ENCODE assay signal across 9 cellular contexts in the genomic region with DNA sequence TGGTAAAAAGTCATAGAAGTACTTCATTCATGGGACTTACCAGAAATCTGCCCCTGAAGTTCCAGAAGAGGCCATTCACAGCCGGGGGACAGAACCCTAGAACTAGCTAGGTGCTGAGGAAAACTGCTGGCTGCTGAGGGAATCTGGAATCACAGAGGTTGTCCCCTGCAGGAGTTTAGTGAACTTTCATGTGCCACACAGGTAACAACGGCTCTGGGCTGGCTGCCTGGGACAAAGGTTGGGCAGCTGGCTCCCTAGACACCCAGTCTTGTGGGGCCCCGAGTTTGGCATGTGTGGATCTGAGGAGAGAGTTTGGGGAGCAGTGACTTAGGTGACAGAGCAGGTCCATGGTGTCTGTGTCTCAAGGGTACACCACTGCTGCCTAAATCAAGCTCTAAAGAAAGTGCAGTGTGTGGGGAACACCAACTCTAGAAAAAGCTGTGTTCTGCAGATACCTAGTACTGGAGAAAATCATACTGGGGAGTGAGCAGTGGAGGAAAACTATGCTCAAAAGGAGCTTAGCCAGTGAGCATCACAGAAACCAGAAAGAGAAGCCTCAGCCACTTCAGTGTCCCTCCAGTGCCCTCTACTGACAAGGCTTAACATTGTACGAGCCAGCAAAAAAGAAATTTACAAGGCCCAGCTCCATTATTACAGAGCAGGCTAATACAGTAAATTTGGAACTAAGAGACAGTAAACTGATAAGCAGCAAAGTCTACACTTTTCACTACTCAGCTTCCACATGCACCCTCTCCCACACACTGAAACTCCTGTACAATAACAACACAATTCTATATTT. TPM values are rescaled to one million over a fixed set of nuclear protein-coding genes. Genes with fewer than 3 reads are reported as not detected.
DNase-seq lines count a peak whose midpoint lies in the region; ATAC-seq, FAIRE-seq and TF ChIP-seq lines count a peak whose summit lies in the region.
"Had no signal": no experiment of that assay in that cellular context is flagged by ENCODE, and none has a peak within 500 bp of the region (broad histone marks: within the 10 kb centered on the region; RNA-seq: fewer than 3 reads in every experiment).

No MANE protein-coding gene starts in this region.

- H3K9me3 ChIP-seq in HepG2 (ENCODE audit: low read length), result peaks cover 5% of the 10 kb centered on the region; the same call in 1 of the 2 replicates

- intact Hi-C loops in HepG2 (cut with micrococcal nuclease; ENCODE audit: unreplicated experiment), result loop anchor here (1.0 to 5.0 kb wide), 4 partner anchors 207 to 540 kb away; a partner anchor contains a TSS

- no peak for TF ChIP-seq POLR2A in HepG2 (IDR thresholded peaks at IDR 0.05; ENCODE audit: insufficient read depth in 1 of 2, low read depth in 2 of 2, low read length in 2 of 2)
- TF ChIP-seq POLR2A in GM18505 (IDR thresholded peaks at IDR 0.05; ENCODE audit: borderline replicate concordance, extremely low read depth, insufficient read depth, insufficient read length), result no peak

- WGBS in HepG2 (ENCODE audit: low lambda C conversion rate), result 0% methylated on average over 4 of the region's 4 CpGs

- peak; percentile 53; the same call in 1 of the 2 replicates for TF ChIP-seq RAD21 in HepG2 (CRISPR knock-in tag; IDR thresholded peaks at IDR 0.05)

- no peak overlapping the region for H3K4me2 ChIP-seq in HepG2 (ENCODE audit: low read depth, low read length)

- in situ Hi-C loops in HepG2 (cut with HindIII; ENCODE audit: extremely low pct_ligation_motif_present, low pct_unique_long_range_greater_than_20kb), result loop anchor here (5.0 kb wide), 1 partner anchor 377 kb away; no protein-coding TSS in a partner anchor

- H2AFZ ChIP-seq in HepG2 (ENCODE audit: low read length), result no peak overlapping the region

- TF ChIP-seq CTCF in HFF-Myc (IDR thresholded peaks at IDR 0.05; ENCODE audit: low read depth, low read length, missing control alignments) (peak; percentile 47), VCaP (conservative IDR thresholded peaks at IDR 0.05) (peak; percentile 76), HepG2 (CRISPR knock-in tag; IDR thresholded peaks at IDR 0.05) (peak; percentile 89)

- BruUV-seq in HepG2 (replicated peaks; lab: Mats Ljungman, UMichigan), result no TSS peak

- H3K79me2 ChIP-seq in HepG2 (ENCODE audit: insufficient read depth, low read length), result no peaks in the 10 kb centered on the region

- H3K36me3 ChIP-seq in HepG2 (replicated peaks in 1 of 2; ENCODE audit: control insufficient read depth in 1 of 2, insufficient read depth in 2 of 2, low read length in 2 of 2), result no peaks in the 10 kb centered on the region

- DNase-seq in ELF-1 (ENCODE audit: low read depth, low spot score) (peak; percentile 50), HFF-Myc (ENCODE audit: extremely low read depth, low read depth) (no peak), HepG2 (ENCODE audit: low spot score) (peak; percentile 41), globus pallidus (ENCODE audit: low spot score) (no peak)
- DNase-seq: activated CD8-positive, alpha-beta memory T cell treated with anti-CD3 and anti-CD28 coated beads for 24 hours; stimulated activated CD4-positive, alpha-beta T cell treated with anti-CD3 and anti-CD28 coated beads, Interleukin-12 subunit alpha, Interleukin-12 subunit beta, amount 100 ng/mL, for 4 hours had no signal

- peak overlapping the region; percentile 90 for H3K27ac ChIP-seq in VCaP
- H3K27ac ChIP-seq in HepG2 (ENCODE audit: extremely low read length, insufficient read depth, low read length), result no peak overlapping the region

- TF ChIP-seq EP300 in HepG2 (IDR thresholded peaks at IDR 0.05; ENCODE audit: low read depth in 2 of 2, low read length in 2 of 2) (no peak), HepG2 (CRISPR knock-in tag; IDR thresholded peaks at IDR 0.05; ENCODE audit: borderline replicate concordance) (no peak)

- no peaks in the 10 kb centered on the region for H4K20me1 ChIP-seq in HepG2 (ENCODE audit: insufficient read depth, low read length)

- ATAC-seq in HepG2 (peak; percentile 95), GM21360 (IDR thresholded peaks at IDR 0.05; ENCODE audit: unreplicated experiment) (no peak), GM18505 (IDR thresholded peaks at IDR 0.05; ENCODE audit: unreplicated experiment) (no peak)

- peak; percentile 51 for FAIRE-seq in HepG2 (lab: Jason Lieb, UNC)

- H3K27me3 ChIP-seq in HepG2 (ENCODE audit: control insufficient read depth in 1 of 2, insufficient read depth in 2 of 2, low read length in 2 of 2), result no peaks in the 10 kb centered on the region

- H3K4me3 ChIP-seq in HFF-Myc (replicated peaks; ENCODE audit: low read depth, low read length) (no peak overlapping the region), HepG2 (replicated peaks in 1 of 3; ENCODE audit: insufficient read depth in 1 of 3, low read depth in 2 of 3, low read length in 3 of 3) (no peak overlapping the region)

- no peaks in the 10 kb centered on the region for H3K4me1 ChIP-seq in HepG2 (ENCODE audit: insufficient read depth, low read length)

- H3K9ac ChIP-seq in HepG2 (ENCODE audit: insufficient read depth, low read depth, low read length), result no peak overlapping the region

- POLR2A ChIA-PET in HepG2 (lab: Yijun Ruan, JAX), result no interaction called here

- CTCF ChIA-PET in HepG2 (lab: Yijun Ruan, JAX; ENCODE audit: low intra/inter-chr PET ratio, low total read pairs), result interaction anchor here (1.3 to 1.8 kb wide), 2 partner anchors 377 to 540 kb away, joined by 4 to 14 read pairs; a partner anchor contains a TSS

TF ChIP-seq in HepG2, 621 proteins besides CTCF, POLR2A, EP300 and RAD21 (continues in another document):
- TF ChIP-seq, protein P1, sequence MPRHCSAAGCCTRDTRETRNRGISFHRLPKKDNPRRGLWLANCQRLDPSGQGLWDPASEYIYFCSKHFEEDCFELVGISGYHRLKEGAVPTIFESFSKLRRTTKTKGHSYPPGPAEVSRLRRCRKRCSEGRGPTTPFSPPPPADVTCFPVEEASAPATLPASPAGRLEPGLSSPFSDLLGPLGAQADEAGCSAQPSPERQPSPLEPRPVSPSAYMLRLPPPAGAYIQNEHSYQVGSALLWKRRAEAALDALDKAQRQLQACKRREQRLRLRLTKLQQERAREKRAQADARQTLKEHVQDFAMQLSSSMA (CRISPR knock-in tag; IDR thresholded peaks at IDR 0.05), result no peak
- TF ChIP-seq, protein P2, sequence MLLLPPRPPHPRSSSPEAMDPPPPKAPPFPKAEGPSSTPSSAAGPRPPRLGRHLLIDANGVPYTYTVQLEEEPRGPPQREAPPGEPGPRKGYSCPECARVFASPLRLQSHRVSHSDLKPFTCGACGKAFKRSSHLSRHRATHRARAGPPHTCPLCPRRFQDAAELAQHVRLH (CRISPR knock-in tag; IDR thresholded peaks at IDR 0.05; ENCODE audit: borderline replicate concordance, low read depth), result no peak
- TF ChIP-seq REXO4 (CRISPR knock-in tag; IDR thresholded peaks at IDR 0.05; ENCODE audit: borderline replicate concordance) (no peak), CC2D1A (CRISPR knock-in tag; IDR thresholded peaks at IDR 0.05) (no peak), MAFF (IDR thresholded peaks at IDR 0.05; ENCODE audit: low read depth, low read length) (0 out of 2 replicates have a peak, but pooled peaks have one; percentile 4), KDM1A (CRISPR knock-in tag; IDR thresholded peaks at IDR 0.05) (no peak), CEBPB (IDR thresholded peaks at IDR 0.05; ENCODE audit: borderline replicate concordance, low read depth, low read length) (no peak), SRF (IDR thresholded peaks at IDR 0.05; ENCODE audit: low read depth, low read length) (no peak)
- TF ChIP-seq, protein P3, sequence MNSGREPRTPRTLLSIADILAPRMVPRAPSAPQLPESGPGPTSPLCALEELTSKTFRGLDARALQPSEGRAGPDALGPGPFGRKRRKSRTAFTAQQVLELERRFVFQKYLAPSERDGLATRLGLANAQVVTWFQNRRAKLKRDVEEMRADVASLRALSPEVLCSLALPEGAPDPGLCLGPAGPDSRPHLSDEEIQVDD (CRISPR knock-in tag; IDR thresholded peaks at IDR 0.05; ENCODE audit: borderline replicate concordance), result no peak

RNA-seq across cellular contexts. Expression of a gene that starts 15.2 kb away (rescaled TPM):
- 0.29 TPM in 1 of 2 replicates, not detected in the other for total RNA-seq in HepG2 (2016; rRNA removed; fragmentation: Illumina TruSeq; extraction: Trizol)
- not detected in 2 replicates for total RNA-seq in HepG2 (2016; cell fraction: cytosol; rRNA removed; fragmentation: Illumina TruSeq; extraction: Trizol; ENCODE audit: low read depth)
- 0.22 TPM in 1 of 2 replicates, not detected in the other for total RNA-seq in HepG2 (2016; cell fraction: insoluble cytoplasmic fraction; rRNA removed; fragmentation: Illumina TruSeq; extraction: Trizol)
- total RNA-seq in HepG2 (2016; cell fraction: membrane; rRNA removed; fragmentation: Illumina TruSeq; extraction: Trizol), result 0.06 TPM in 1 of 2 replicates, not detected in the other
- 0.28 and 0.65 TPM in 2 replicates for total RNA-seq in HepG2 (2016; cell fraction: nucleus; rRNA removed; fragmentation: Illumina TruSeq; extraction: Trizol)
- polyA plus RNA-seq in HepG2 (2011; rRNA removed), result 0.27 and 0.30 TPM in 2 replicates
- polyA plus RNA-seq in HepG2 (2011; cell fraction: cytosol; rRNA removed), result 0.06 TPM in 1 of 2 replicates, not detected in the other
- 0.72 and 0.99 TPM in 2 replicates for polyA plus RNA-seq in HepG2 (2011; cell fraction: nucleus; rRNA removed)
- 0.55 and 1.2 TPM in 2 replicates for polyA plus RNA-seq in HepG2 (2012)
- polyA plus RNA-seq in HepG2 (2016; cell fraction: cytosol; fragmentation: Illumina TruSeq; extraction: Trizol; ENCODE audit: low read depth), result not detected in 2 replicates
- 0.16 TPM in 1 of 2 replicates, not detected in the other for polyA plus RNA-seq in HepG2 (2016; cell fraction: insoluble cytoplasmic fraction; fragmentation: Illumina TruSeq; extraction: Trizol; ENCODE audit: low read depth)
- not detected in 2 replicates for polyA plus RNA-seq in HepG2 (2016; cell fraction: membrane; fragmentation: Illumina TruSeq; extraction: Trizol; ENCODE audit: low read depth)
- polyA plus RNA-seq in HepG2 (2016; cell fraction: nucleus; fragmentation: Illumina TruSeq; extraction: Trizol; ENCODE audit: insufficient read depth, low read depth), result 0.92 and 1.8 TPM in 2 replicates
- polyA minus RNA-seq in HepG2 (2011; rRNA and poly(A)+ RNA removed; ENCODE audit: low replicate concordance), result 0.04 TPM in 1 of 2 replicates, not detected in the other
- polyA minus RNA-seq in HepG2 (2011; cell fraction: cytosol; rRNA and poly(A)+ RNA removed), result not detected in 2 replicates
- 0.39 and 2.0 TPM in 2 replicates for polyA minus RNA-seq in HepG2 (2011; cell fraction: nucleus; rRNA and poly(A)+ RNA removed)

Comparison
In these comparisons a context has a peak if more than half of its experiments do, and no peak if none do; other contexts are left out.
1. DNase-seq: peak in ELF-1 (single experiment) and HepG2 (single experiment); none in HFF-Myc (single experiment) and globus pallidus (single experiment).
2. Peak in every context shown above with its lines, with median percentiles within 50 percentile points of each other: CTCF ChIP-seq.